10 cellular contexts compared by ENCODE assay signal in the genomic region with DNA sequence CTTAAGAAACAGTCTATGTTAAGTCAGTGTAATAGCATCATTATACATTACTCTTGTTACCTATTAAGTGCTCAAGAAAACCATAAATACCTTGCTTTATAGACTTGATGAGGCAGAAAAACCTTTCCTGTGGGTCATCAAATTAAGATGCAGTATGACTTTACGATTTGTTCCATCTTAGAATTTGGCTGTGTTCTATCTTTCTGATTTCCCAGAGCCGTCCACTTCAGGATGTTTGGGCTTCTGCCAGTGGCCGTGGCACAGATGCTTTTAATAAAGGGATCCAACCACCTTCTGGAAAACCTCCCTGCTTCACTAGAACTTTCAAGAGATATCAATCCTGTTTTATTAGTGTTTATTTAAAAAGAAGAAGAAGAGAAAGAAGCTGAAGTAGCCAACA.
DNase-seq lines count a peak whose midpoint lies in the region; ATAC-seq, FAIRE-seq and TF ChIP-seq lines count a peak whose summit lies in the region.
"Had no signal": no experiment of that assay in that cellular context is flagged by ENCODE, and none has a peak within 500 bp of the region (broad histone marks: within the 10 kb centered on the region; RNA-seq: fewer than 3 reads in every experiment).

No MANE protein-coding gene starts in this region.

- FAIRE-seq in pancreas (lab: Jason Lieb, UNC): peak; percentile 89

- H3K18ac ChIP-seq in mesendoderm (ENCODE audit: low read length): no peak overlapping the region

- ATAC-seq in pancreas: no peak
- ATAC-seq: T-helper 17 cell had no signal

- H4K8ac ChIP-seq in mesendoderm (ENCODE audit: low read depth, low read length): no peak overlapping the region

- no peak overlapping the region for H2BK15ac ChIP-seq in mesendoderm (replicated peaks; ENCODE audit: low read depth)

- no peak overlapping the region for H2AK5ac ChIP-seq in mesendoderm (ENCODE audit: low read length)

- TF ChIP-seq CTCF in pancreas (IDR thresholded peaks at IDR 0.05): no peak

- no peak overlapping the region for H3K23ac ChIP-seq in mesendoderm (ENCODE audit: low read length)

- no peaks in the 10 kb centered on the region for H3K79me2 ChIP-seq in mesendoderm (ENCODE audit: control insufficient read depth, insufficient read depth, low read length)

- H3K4ac ChIP-seq in mesendoderm (ENCODE audit: low read depth, low read length): no peak overlapping the region

- DNase-seq in AG20443 (ENCODE audit: low spot score): peak; percentile 50
- DNase-seq in M059J (ENCODE audit: low read depth): peak; percentile 79
- peak; percentile 76 for DNase-seq in fibroblast of gingiva (ENCODE audit: low read depth)
- DNase-seq in pancreas: no peak
- DNase-seq in NCI-H146 (lab: John Stamatoyannopoulos, UW): no peak
- no peak for DNase-seq in hippocampal formation (lab: John Stamatoyannopoulos, UW)
- DNase-seq in mesendoderm: no peak
- DNase-seq in H4 (ENCODE audit: low spot score): no peak
- DNase-seq: NCI-H1048, T-helper 17 cell had no signal

- no peak overlapping the region for H4K5ac ChIP-seq in mesendoderm (ENCODE audit: low read length)

- 46 to 59% methylated on average over 3 of the region's 3 CpGs for WGBS in pancreas, 2 donors
- WGBS in mesendoderm (ENCODE audit: extremely low coverage, insufficient coverage, low lambda C conversion rate): no CpG with 5 or more reads among the region's 3 CpGs

- H2BK5ac ChIP-seq in mesendoderm (ENCODE audit: low read length): no peak overlapping the region

- H2BK120ac ChIP-seq in mesendoderm (ENCODE audit: low read depth, low read length): no peak overlapping the region

- H3K4me1 ChIP-seq in pancreas (peaks cover 0 to 4% (median 0%) of the 10 kb centered on the region in 3 donors), mesendoderm (ENCODE audit: control insufficient read depth, low read depth, low read length) (no peaks in the 10 kb centered on the region)

- no peaks in the 10 kb centered on the region for H3K79me1 ChIP-seq in mesendoderm (ENCODE audit: low read length)

- H3K4me2 ChIP-seq in mesendoderm (ENCODE audit: low read length): no peak overlapping the region

- H3K27ac ChIP-seq in pancreas: no peak overlapping the region
- no peak overlapping the region for H3K27ac ChIP-seq in mesendoderm (ENCODE audit: low read depth, low read length)

- no peak overlapping the region for H3K9ac ChIP-seq in mesendoderm (ENCODE audit: low read length)

- H3K27me3 ChIP-seq in pancreas (peaks cover 0 to 3% (median 0%) of the 10 kb centered on the region in 4 donors), mesendoderm (ENCODE audit: insufficient read depth, low read length, poor library complexity) (no peaks in the 10 kb centered on the region)

- no peak overlapping the region for H3K4me3 ChIP-seq in pancreas
- no peak overlapping the region for H3K4me3 ChIP-seq in mesendoderm (ENCODE audit: low read length)

- no peaks in the 10 kb centered on the region for H3K36me3 ChIP-seq in pancreas
- H3K36me3 ChIP-seq in mesendoderm (ENCODE audit: control insufficient read depth, insufficient read depth, low read length): no peaks in the 10 kb centered on the region

- no peaks in the 10 kb centered on the region for H3K9me3 ChIP-seq in pancreas

- intact Hi-C loops in pancreas (cut with DNase I): no loop called here

- no peak overlapping the region for H3K56ac ChIP-seq in mesendoderm (ENCODE audit: low read length)

Comparison
In these comparisons a context has a peak if more than half of its experiments do, and no peak if none do; other contexts are left out.
1. DNase-seq: peak in AG20443 (single experiment), M059J (single experiment) and fibroblast of gingiva (single experiment); none in pancreas (0 of 6), NCI-H146 (single experiment), hippocampal formation (0 of 2), mesendoderm (single experiment) and H4 (single experiment).